8 cellular contexts compared by ENCODE assay signal in the genomic region with DNA sequence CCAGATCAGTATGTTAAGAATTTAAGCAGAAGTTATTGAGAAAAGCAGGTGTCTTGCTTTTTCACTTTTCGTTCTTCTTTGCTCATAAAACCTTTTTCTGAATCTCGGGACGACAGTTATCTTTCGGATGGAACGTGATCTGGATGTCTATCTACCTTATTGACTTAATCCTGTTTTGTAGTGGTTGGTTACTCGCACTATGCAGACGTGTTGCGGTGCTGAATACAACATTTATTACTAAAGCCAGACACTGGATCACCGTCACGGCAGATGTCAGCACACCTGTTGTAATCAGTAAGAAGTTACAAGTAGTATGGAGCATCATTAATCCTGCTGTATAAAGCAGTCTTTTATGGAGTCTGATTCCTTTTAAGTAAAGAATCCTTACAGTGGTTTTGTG. TPM values are rescaled to one million over a fixed set of nuclear protein-coding genes. Genes with fewer than 3 reads are reported as not detected.
A peak's percentile ranks its signal among the peaks of the same experiment; 100 is the strongest.
DNase-seq lines count a peak whose midpoint lies in the region; ATAC-seq lines count a peak whose summit lies in the region.

No MANE protein-coding gene starts in this region.

- H3K4me1 ChIP-seq in skeletal muscle satellite cell (ENCODE audit: control insufficient read depth, insufficient read depth, low read length): peaks cover 14% of the 10 kb centered on the region

- peak; percentile 40 for ATAC-seq in activated CD4-positive, alpha-beta T cell treated with anti-CD3 and anti-CD28 coated beads for 36 hours
- ATAC-seq in HG03432 (IDR thresholded peaks at IDR 0.05; ENCODE audit: unreplicated experiment) (peak; percentile 20), T-helper 17 cell (peak; percentile 62)

- H3K9ac ChIP-seq in skeletal muscle satellite cell (ENCODE audit: low read depth, low read length): peak overlapping the region; percentile 87

- H3K36me3 ChIP-seq in skeletal muscle satellite cell (ENCODE audit: insufficient read depth, low read length): no peaks in the 10 kb centered on the region

- CTCF ChIA-PET in activated CD4-positive, alpha-beta T cell treated with anti-CD3 and anti-CD28 coated beads for 36 hours (lab: Charles Lee): interaction anchor here (1.1 to 2.9 kb wide), 2 partner anchors 12 to 130 kb away, joined by 4 to 12 read pairs; no protein-coding TSS in a partner anchor

- POLR2A ChIA-PET in activated CD4-positive, alpha-beta T cell treated with anti-CD3 and anti-CD28 coated beads for 36 hours (lab: Charles Lee): interaction anchor here (1.0 to 2.5 kb wide), 2 partner anchors 131 to 215 kb away, joined by 3 to 12 read pairs; no protein-coding TSS in a partner anchor

- H3K27ac Mint-ChIP-seq in activated CD4-positive, alpha-beta T cell treated with anti-CD3 and anti-CD28 coated beads for 36 hours: peak overlapping the region; percentile 97
- H3K27ac Mint-ChIP-seq in T-helper 17 cell: peak overlapping the region; percentile 96

- peak overlapping the region; percentile 85 for H3K4me3 ChIP-seq in skeletal muscle satellite cell (ENCODE audit: low read length)

- peak overlapping the region; percentile 88 for H3K4me2 ChIP-seq in skeletal muscle satellite cell (ENCODE audit: low read length)

- H3K4me1 Mint-ChIP-seq in activated CD4-positive, alpha-beta T cell treated with anti-CD3 and anti-CD28 coated beads for 36 hours: peaks cover 39% of the 10 kb centered on the region
- peaks cover 35% of the 10 kb centered on the region for H3K4me1 Mint-ChIP-seq in T-helper 17 cell

- H3K27me3 ChIP-seq in skeletal muscle satellite cell (ENCODE audit: control insufficient read depth, insufficient read depth, low read length): no peaks in the 10 kb centered on the region

- no peaks in the 10 kb centered on the region for H3K9me3 Mint-ChIP-seq in activated CD4-positive, alpha-beta T cell treated with anti-CD3 and anti-CD28 coated beads for 36 hours (ENCODE audit: low read depth)

- H3K36me3 Mint-ChIP-seq in activated CD4-positive, alpha-beta T cell treated with anti-CD3 and anti-CD28 coated beads for 36 hours (ENCODE audit: low read depth): peaks cover 16% of the 10 kb centered on the region
- peaks cover 6% of the 10 kb centered on the region for H3K36me3 Mint-ChIP-seq in T-helper 17 cell (ENCODE audit: low read depth)

- H3K4me3 Mint-ChIP-seq in activated CD4-positive, alpha-beta T cell treated with anti-CD3 and anti-CD28 coated beads for 36 hours: peak overlapping the region; percentile 94
- H3K4me3 Mint-ChIP-seq in T-helper 17 cell: peak overlapping the region; percentile 95

- peak; percentile 43 for DNase-seq in activated CD4-positive, alpha-beta T cell treated with anti-CD3 and anti-CD28 coated beads for 36 hours
- no peak for DNase-seq in activated CD4-positive, alpha-beta T cell treated with anti-CD3 and anti-CD28 coated beads, Interleukin-2, amount 50 U/mL, for 1 hour
- DNase-seq in T-helper 17 cell (no peak), glomerular visceral epithelial cell (ENCODE audit: extremely low spot score) (peak; percentile 16), D341Med (ENCODE audit: low spot score) (no peak)
- no peak for DNase-seq in stimulated activated naive CD4-positive, alpha-beta T cell treated with Interleukin-2 at 50 U/mL for 16 hours (lab: John Stamatoyannopoulos, UW)

- intact Hi-C loops in activated CD4-positive, alpha-beta T cell treated with anti-CD3 and anti-CD28 coated beads for 36 hours (cut with DNase I, micrococcal nuclease): loop anchor here (1.0 to 5.0 kb wide), 7 partner anchors 8 to 1054 kb away; a partner anchor contains a TSS

- H3K9me3 ChIP-seq in T-helper 17 cell (ENCODE audit: control insufficient read depth, low read length, poor library complexity, severe bottlenecking) (no peaks in the 10 kb centered on the region), skeletal muscle satellite cell (replicated peaks; ENCODE audit: low read length) (no peaks in the 10 kb centered on the region)

- no peaks in the 10 kb centered on the region for H3K27me3 Mint-ChIP-seq in activated CD4-positive, alpha-beta T cell treated with anti-CD3 and anti-CD28 coated beads for 36 hours
- peaks cover 6% of the 10 kb centered on the region for H3K27me3 Mint-ChIP-seq in T-helper 17 cell

RNA-seq across cellular contexts. Expression of a gene that starts 0.6 kb away (rescaled TPM):
- total RNA-seq in activated CD4-positive, alpha-beta T cell treated with anti-CD3 and anti-CD28 coated beads for 36 hours: 10 to 100 TPM; 22.1 to 23.4 TPM
- 10 to 100 TPM; 23.0 to 23.7 TPM for total RNA-seq in T-helper 17 cell
- total RNA-seq in skeletal muscle satellite cell (2012; rRNA removed): 12.4 and 13.1 TPM in 2 replicates

Comparison
In these comparisons a context has a peak if more than half of its experiments do, and no peak if none do; other contexts are left out.
1. DNase-seq: peak in activated CD4-positive, alpha-beta T cell treated with anti-CD3 and anti-CD28 coated beads for 36 hours (single experiment) and glomerular visceral epithelial cell (single experiment); none in activated CD4-positive, alpha-beta T cell treated with anti-CD3 and anti-CD28 coated beads, Interleukin-2, amount 50 U/mL, for 1 hour (single experiment), T-helper 17 cell (0 of 3), D341Med (single experiment) and stimulated activated naive CD4-positive, alpha-beta T cell treated with Interleukin-2 at 50 U/mL for 16 hours (single experiment).
2. Peak in every context shown above with its lines, with median percentiles within 50 percentile points of each other: ATAC-seq.